ENCODE assay signal across 2 cellular contexts in genomic region chr15:50186752-50187151, GRCh38.
TF ChIP-seq lines count a peak whose summit lies in the region.

No MANE protein-coding gene starts in this region.

TF ChIP-seq in A549, 52 proteins besides CTCF, POLR2A, EP300 and RAD21 (continued from another document):
- TF ChIP-seq FOSL2 (IDR thresholded peaks at IDR 0.05) (no peak), FOSL2 (CRISPR knock-in tag; IDR thresholded peaks at IDR 0.05) (no peak), SMC3 (IDR thresholded peaks at IDR 0.05) (peak; percentile 50; the same call in 2 of the 3 replicates)
- TF ChIP-seq, protein P1, sequence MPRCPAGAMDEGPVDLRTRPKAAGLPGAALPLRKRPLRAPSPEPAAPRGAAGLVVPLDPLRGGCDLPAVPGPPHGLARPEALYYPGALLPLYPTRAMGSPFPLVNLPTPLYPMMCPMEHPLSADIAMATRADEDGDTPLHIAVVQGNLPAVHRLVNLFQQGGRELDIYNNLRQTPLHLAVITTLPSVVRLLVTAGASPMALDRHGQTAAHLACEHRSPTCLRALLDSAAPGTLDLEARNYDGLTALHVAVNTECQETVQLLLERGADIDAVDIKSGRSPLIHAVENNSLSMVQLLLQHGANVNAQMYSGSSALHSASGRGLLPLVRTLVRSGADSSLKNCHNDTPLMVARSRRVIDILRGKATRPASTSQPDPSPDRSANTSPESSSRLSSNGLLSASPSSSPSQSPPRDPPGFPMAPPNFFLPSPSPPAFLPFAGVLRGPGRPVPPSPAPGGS (IDR thresholded peaks at IDR 0.05) = no peak
TF ChIP-seq in A549: peak in this region for 1.

TF ChIP-seq in GM12878, 131 proteins besides CTCF, POLR2A, EP300 and RAD21:
- TF ChIP-seq, protein P2, sequence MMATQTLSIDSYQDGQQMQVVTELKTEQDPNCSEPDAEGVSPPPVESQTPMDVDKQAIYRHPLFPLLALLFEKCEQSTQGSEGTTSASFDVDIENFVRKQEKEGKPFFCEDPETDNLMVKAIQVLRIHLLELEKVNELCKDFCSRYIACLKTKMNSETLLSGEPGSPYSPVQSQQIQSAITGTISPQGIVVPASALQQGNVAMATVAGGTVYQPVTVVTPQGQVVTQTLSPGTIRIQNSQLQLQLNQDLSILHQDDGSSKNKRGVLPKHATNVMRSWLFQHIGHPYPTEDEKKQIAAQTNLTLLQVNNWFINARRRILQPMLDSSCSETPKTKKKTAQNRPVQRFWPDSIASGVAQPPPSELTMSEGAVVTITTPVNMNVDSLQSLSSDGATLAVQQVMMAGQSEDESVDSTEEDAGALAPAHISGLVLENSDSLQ (IDR thresholded peaks at IDR 0.05) = peak; percentile 37; the same call in 1 of the 2 replicates
- no peak for TF ChIP-seq CHD1 (IDR thresholded peaks at IDR 0.05; ENCODE audit: low read depth, low read length)
